ENCODE assay signal across 9 cellular contexts in genomic region chr2:57881998-57882884, GRCh38.
DNase-seq lines count a peak whose midpoint lies in the region; ATAC-seq, FAIRE-seq and TF ChIP-seq lines count a peak whose summit lies in the region.
"Had no signal": no experiment of that assay in that cellular context is flagged by ENCODE, and none has a peak within 500 bp of the region (broad histone marks: within the 10 kb centered on the region; RNA-seq: fewer than 3 reads in every experiment).

No MANE protein-coding gene starts in this region.

- FAIRE-seq in astrocyte (lab: Jason Lieb, UNC), result peak; percentile 41

- peak overlapping the region; percentile 49 for H2AFZ ChIP-seq in astrocyte (ENCODE audit: low read depth, low read length)

- peaks cover 3% of the 10 kb centered on the region for H3K4me1 ChIP-seq in astrocyte (ENCODE audit: insufficient read depth, low read length)

- no peaks in the 10 kb centered on the region for H3K4me1 Mint-ChIP-seq in astrocyte (ENCODE audit: low read depth, unreplicated experiment)
- H3K4me1 Mint-ChIP-seq: activated CD4-positive, alpha-beta T cell treated with anti-CD3 and anti-CD28 coated beads for 36 hours had no signal

- H3K27ac ChIP-seq in astrocyte (ENCODE audit: low read depth, low read length) (no peak overlapping the region), layer of hippocampus (ENCODE audit: low read depth, low read length) (peak overlapping the region; percentile 70)

- H3K9ac ChIP-seq in astrocyte (ENCODE audit: low read length), result no peak overlapping the region

- H3K36me3 ChIP-seq in astrocyte (ENCODE audit: insufficient read depth, low read length), result no peaks in the 10 kb centered on the region

- DNase-seq in AG20443 (ENCODE audit: low spot score), result peak; percentile 60
- peak; percentile 23 for DNase-seq in HPDE6-E6E7 (ENCODE audit: extremely low spot score)
- peak; percentile 41 for DNase-seq in astrocyte (ENCODE audit: low read depth)
- DNase-seq in DMS79 treated with DMSO at 0.1 percent for 48 hours (lab: John Stamatoyannopoulos, UW), result no peak
- no peak for DNase-seq in activated naive CD4-positive, alpha-beta T cell (lab: John Stamatoyannopoulos, UW)
- DNase-seq: activated CD4-positive, alpha-beta T cell treated with anti-CD3 and anti-CD28 coated beads for 36 hours had no signal

- no peak for ATAC-seq in HG02840 (IDR thresholded peaks at IDR 0.05; ENCODE audit: low FRiP score, unreplicated experiment)
- no peak for ATAC-seq in HG03520 (IDR thresholded peaks at IDR 0.05; ENCODE audit: unreplicated experiment)
- ATAC-seq: activated CD4-positive, alpha-beta T cell treated with anti-CD3 and anti-CD28 coated beads for 36 hours had no signal

- H3K79me2 ChIP-seq in astrocyte (ENCODE audit: insufficient read depth, low read length), result no peaks in the 10 kb centered on the region

- H3K36me3 Mint-ChIP-seq in astrocyte (ENCODE audit: low read depth, unreplicated experiment), result no peaks in the 10 kb centered on the region

- no peaks in the 10 kb centered on the region for H3K27me3 ChIP-seq in astrocyte (ENCODE audit: insufficient read depth, low read length)
- no peaks in the 10 kb centered on the region for H3K27me3 ChIP-seq in layer of hippocampus (ENCODE audit: control insufficient read depth, insufficient read depth, low read length)

- no peak overlapping the region for H3K27ac Mint-ChIP-seq in astrocyte (ENCODE audit: unreplicated experiment)
- H3K27ac Mint-ChIP-seq: activated CD4-positive, alpha-beta T cell treated with anti-CD3 and anti-CD28 coated beads for 36 hours had no signal

- H3K4me3 Mint-ChIP-seq in astrocyte (ENCODE audit: unreplicated experiment), result no peak overlapping the region
- H3K4me3 Mint-ChIP-seq: activated CD4-positive, alpha-beta T cell treated with anti-CD3 and anti-CD28 coated beads for 36 hours had no signal

- H3K4me2 ChIP-seq in astrocyte (ENCODE audit: low read length), result peak overlapping the region; percentile 30

- no peak overlapping the region for H3K4me3 ChIP-seq in astrocyte (ENCODE audit: insufficient read depth, low read depth, low read length)

- no peak for TF ChIP-seq CTCF in astrocyte (IDR thresholded peaks at IDR 0.05; ENCODE audit: insufficient read depth, low read depth, low read length)

- no peaks in the 10 kb centered on the region for H3K9me3 Mint-ChIP-seq in astrocyte (ENCODE audit: unreplicated experiment)

- no peaks in the 10 kb centered on the region for H3K27me3 Mint-ChIP-seq in astrocyte (ENCODE audit: low read depth, unreplicated experiment)
- H3K27me3 Mint-ChIP-seq: activated CD4-positive, alpha-beta T cell treated with anti-CD3 and anti-CD28 coated beads for 36 hours had no signal

- no peaks in the 10 kb centered on the region for H3K9me3 ChIP-seq in astrocyte (ENCODE audit: insufficient read depth, low read depth, low read length)

- no peaks in the 10 kb centered on the region for H4K20me1 ChIP-seq in astrocyte (ENCODE audit: insufficient read depth, low read length)

Comparison
In these comparisons a context has a peak if more than half of its experiments do, and no peak if none do; other contexts are left out.
1. DNase-seq: peak in AG20443 (single experiment), HPDE6-E6E7 (single experiment) and astrocyte (single experiment); none in DMS79 treated with DMSO at 0.1 percent for 48 hours (single experiment) and activated naive CD4-positive, alpha-beta T cell (0 of 4).